1 cellular context compared by ENCODE assay signal in the genomic region with DNA sequence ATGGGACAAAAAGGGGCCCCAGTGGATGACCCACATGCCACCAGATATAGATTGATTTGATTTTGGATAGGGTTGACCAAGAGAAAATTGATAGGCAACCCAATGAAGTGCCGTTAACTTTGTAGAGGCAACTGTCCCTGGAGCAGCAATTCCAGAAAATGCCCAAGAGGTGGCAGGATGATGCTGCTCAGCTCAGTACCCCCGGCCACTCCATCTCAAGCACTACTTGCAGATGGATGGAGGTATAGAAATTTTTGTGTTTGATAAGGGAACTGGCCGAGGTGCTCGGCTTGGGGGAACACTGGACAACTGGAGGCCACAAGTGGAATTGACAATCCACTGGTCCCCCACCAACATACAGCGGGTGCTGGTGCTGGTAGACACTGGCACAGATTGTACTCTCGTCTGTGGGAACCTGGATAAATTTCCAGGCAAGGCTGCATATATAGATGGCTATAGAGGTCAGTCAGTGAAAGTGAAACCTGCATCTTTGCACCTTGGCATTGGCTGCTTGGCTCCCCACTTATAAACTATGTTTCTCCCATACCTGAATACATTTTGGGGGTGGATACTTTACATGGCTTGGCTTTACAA.
TF ChIP-seq lines count a peak whose summit lies in the region.

No MANE protein-coding gene starts in this region.

TF ChIP-seq in HepG2, 621 proteins besides CTCF, POLR2A, EP300 and RAD21 (continued from another document):
- TF ChIP-seq, protein P1, sequence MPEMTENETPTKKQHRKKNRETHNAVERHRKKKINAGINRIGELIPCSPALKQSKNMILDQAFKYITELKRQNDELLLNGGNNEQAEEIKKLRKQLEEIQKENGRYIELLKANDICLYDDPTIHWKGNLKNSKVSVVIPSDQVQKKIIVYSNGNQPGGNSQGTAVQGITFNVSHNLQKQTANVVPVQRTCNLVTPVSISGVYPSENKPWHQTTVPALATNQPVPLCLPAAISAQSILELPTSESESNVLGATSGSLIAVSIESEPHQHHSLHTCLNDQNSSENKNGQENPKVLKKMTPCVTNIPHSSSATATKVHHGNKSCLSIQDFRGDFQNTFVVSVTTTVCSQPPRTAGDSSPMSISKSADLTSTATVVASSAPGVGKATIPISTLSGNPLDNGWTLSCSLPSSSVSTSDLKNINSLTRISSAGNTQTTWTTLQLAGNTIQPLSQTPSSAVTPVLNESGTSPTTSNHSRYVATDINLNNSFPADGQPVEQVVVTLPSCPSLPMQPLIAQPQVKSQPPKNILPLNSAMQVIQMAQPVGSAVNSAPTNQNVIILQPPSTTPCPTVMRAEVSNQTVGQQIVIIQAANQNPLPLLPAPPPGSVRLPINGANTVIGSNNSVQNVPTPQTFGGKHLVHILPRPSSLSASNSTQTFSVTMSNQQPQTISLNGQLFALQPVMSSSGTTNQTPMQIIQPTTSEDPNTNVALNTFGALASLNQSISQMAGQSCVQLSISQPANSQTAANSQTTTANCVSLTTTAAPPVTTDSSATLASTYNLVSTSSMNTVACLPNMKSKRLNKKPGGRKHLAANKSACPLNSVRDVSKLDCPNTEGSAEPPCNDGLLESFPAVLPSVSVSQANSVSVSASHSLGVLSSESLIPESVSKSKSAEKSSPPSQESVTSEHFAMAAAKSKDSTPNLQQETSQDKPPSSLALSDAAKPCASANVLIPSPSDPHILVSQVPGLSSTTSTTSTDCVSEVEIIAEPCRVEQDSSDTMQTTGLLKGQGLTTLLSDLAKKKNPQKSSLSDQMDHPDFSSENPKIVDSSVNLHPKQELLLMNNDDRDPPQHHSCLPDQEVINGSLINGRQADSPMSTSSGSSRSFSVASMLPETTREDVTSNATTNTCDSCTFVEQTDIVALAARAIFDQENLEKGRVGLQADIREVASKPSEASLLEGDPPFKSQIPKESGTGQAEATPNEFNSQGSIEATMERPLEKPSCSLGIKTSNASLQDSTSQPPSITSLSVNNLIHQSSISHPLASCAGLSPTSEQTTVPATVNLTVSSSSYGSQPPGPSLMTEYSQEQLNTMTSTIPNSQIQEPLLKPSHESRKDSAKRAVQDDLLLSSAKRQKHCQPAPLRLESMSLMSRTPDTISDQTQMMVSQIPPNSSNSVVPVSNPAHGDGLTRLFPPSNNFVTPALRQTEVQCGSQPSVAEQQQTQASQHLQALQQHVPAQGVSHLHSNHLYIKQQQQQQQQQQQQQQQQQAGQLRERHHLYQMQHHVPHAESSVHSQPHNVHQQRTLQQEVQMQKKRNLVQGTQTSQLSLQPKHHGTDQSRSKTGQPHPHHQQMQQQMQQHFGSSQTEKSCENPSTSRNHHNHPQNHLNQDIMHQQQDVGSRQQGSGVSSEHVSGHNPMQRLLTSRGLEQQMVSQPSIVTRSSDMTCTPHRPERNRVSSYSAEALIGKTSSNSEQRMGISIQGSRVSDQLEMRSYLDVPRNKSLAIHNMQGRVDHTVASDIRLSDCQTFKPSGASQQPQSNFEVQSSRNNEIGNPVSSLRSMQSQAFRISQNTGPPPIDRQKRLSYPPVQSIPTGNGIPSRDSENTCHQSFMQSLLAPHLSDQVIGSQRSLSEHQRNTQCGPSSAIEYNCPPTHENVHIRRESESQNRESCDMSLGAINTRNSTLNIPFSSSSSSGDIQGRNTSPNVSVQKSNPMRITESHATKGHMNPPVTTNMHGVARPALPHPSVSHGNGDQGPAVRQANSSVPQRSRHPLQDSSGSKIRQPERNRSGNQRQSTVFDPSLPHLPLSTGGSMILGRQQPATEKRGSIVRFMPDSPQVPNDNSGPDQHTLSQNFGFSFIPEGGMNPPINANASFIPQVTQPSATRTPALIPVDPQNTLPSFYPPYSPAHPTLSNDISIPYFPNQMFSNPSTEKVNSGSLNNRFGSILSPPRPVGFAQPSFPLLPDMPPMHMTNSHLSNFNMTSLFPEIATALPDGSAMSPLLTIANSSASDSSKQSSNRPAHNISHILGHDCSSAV (CRISPR knock-in tag; IDR thresholded peaks at IDR 0.05; ENCODE audit: borderline replicate concordance), result no peak
- TF ChIP-seq HMG20A (CRISPR knock-in tag; IDR thresholded peaks at IDR 0.05; ENCODE audit: borderline replicate concordance), result no peak
- TF ChIP-seq, protein P2, sequence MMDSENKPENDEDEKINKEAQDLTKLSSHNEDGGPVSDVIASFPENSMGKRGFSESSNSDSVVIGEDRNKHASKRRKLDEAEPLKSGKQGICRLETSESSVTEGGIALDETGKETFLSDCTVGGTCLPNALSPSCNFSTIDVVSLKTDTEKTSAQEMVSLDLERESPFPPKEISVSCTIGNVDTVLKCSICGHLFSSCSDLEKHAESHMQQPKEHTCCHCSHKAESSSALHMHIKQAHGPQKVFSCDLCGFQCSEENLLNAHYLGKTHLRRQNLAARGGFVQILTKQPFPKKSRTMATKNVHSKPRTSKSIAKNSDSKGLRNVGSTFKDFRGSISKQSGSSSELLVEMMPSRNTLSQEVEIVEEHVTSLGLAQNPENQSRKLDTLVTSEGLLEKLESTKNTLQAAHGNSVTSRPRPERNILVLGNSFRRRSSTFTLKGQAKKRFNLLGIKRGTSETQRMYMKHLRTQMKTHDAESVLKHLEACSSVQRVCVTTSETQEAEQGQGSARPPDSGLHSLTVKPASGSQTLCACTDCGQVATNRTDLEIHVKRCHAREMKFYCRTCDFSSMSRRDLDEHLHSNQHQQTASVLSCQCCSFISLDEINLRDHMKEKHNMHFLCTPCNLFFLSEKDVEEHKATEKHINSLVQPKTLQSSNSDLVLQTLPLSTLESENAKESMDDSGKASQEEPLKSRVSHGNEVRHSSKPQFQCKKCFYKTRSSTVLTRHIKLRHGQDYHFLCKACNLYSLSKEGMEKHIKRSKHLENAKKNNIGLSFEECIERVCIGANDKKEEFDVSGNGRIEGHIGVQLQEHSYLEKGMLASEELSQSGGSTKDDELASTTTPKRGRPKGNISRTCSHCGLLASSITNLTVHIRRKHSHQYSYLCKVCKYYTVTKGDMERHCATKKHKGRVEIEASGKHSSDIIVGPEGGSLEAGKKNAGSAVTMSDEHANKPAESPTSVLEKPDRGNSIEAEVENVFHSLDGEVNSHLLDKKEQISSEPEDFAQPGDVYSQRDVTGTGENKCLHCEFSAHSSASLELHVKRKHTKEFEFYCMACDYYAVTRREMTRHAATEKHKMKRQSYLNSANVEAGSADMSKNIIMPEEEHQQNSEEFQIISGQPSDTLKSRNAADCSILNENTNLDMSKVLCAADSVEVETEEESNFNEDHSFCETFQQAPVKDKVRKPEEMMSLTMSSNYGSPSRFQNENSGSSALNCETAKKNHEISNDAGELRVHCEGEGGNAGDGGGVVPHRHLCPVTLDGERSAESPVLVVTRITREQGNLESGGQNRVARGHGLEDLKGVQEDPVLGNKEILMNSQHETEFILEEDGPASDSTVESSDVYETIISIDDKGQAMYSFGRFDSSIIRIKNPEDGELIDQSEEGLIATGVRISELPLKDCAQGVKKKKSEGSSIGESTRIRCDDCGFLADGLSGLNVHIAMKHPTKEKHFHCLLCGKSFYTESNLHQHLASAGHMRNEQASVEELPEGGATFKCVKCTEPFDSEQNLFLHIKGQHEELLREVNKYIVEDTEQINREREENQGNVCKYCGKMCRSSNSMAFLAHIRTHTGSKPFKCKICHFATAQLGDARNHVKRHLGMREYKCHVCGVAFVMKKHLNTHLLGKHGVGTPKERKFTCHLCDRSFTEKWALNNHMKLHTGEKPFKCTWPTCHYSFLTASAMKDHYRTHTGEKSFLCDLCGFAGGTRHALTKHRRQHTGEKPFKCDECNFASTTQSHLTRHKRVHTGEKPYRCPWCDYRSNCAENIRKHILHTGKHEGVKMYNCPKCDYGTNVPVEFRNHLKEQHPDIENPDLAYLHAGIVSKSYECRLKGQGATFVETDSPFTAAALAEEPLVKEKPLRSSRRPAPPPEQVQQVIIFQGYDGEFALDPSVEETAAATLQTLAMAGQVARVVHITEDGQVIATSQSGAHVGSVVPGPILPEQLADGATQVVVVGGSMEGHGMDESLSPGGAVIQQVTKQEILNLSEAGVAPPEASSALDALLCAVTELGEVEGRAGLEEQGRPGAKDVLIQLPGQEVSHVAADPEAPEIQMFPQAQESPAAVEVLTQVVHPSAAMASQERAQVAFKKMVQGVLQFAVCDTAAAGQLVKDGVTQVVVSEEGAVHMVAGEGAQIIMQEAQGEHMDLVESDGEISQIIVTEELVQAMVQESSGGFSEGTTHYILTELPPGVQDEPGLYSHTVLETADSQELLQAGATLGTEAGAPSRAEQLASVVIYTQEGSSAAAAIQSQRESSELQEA (CRISPR knock-in tag; IDR thresholded peaks at IDR 0.05; ENCODE audit: not compliant biosample characterization), result no peak
- TF ChIP-seq, protein P3, sequence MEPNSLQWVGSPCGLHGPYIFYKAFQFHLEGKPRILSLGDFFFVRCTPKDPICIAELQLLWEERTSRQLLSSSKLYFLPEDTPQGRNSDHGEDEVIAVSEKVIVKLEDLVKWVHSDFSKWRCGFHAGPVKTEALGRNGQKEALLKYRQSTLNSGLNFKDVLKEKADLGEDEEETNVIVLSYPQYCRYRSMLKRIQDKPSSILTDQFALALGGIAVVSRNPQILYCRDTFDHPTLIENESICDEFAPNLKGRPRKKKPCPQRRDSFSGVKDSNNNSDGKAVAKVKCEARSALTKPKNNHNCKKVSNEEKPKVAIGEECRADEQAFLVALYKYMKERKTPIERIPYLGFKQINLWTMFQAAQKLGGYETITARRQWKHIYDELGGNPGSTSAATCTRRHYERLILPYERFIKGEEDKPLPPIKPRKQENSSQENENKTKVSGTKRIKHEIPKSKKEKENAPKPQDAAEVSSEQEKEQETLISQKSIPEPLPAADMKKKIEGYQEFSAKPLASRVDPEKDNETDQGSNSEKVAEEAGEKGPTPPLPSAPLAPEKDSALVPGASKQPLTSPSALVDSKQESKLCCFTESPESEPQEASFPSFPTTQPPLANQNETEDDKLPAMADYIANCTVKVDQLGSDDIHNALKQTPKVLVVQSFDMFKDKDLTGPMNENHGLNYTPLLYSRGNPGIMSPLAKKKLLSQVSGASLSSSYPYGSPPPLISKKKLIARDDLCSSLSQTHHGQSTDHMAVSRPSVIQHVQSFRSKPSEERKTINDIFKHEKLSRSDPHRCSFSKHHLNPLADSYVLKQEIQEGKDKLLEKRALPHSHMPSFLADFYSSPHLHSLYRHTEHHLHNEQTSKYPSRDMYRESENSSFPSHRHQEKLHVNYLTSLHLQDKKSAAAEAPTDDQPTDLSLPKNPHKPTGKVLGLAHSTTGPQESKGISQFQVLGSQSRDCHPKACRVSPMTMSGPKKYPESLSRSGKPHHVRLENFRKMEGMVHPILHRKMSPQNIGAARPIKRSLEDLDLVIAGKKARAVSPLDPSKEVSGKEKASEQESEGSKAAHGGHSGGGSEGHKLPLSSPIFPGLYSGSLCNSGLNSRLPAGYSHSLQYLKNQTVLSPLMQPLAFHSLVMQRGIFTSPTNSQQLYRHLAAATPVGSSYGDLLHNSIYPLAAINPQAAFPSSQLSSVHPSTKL (CRISPR knock-in tag; IDR thresholded peaks at IDR 0.05), result no peak
- no peak for TF ChIP-seq ZFP1 (CRISPR knock-in tag; IDR thresholded peaks at IDR 0.05)
- TF ChIP-seq ZNF101 (CRISPR knock-in tag; IDR thresholded peaks at IDR 0.05; ENCODE audit: borderline replicate concordance, low read depth), result no peak
- TF ChIP-seq ZNF430 (CRISPR knock-in tag; IDR thresholded peaks at IDR 0.05), result no peak
- TF ChIP-seq ZNF501 (CRISPR knock-in tag; IDR thresholded peaks at IDR 0.05), result 0 out of 2 replicates have a peak, but pooled peaks have one; percentile 23
- TF ChIP-seq ZNF10 (CRISPR knock-in tag; IDR thresholded peaks at IDR 0.05; ENCODE audit: borderline replicate concordance, low read depth), result no peak
- TF ChIP-seq IRF2 (CRISPR knock-in tag; IDR thresholded peaks at IDR 0.05), result 0 out of 2 replicates have a peak, but pooled peaks have one; percentile 23
- TF ChIP-seq ZNF644 (CRISPR knock-in tag; IDR thresholded peaks at IDR 0.05; ENCODE audit: low read depth), result 0 out of 2 replicates have a peak, but pooled peaks have one; percentile 39
